In the genomic region with DNA sequence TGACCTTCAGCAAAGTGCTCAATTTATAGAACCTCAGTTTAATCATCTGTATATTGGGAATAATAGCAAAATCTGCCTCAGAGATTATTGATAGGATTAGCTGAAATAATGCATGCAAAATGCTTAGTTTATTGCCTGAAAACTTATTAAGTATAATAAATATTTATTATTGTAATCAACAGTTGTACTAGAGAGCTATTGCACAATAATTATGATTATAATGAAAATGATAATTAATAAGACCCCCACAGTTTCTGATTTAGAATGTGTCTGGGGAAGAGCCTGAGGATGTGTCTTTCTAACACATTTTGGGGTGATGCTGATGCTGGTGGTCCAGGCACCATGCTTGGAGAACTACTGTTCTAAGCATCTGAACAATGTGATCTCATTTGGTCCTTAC, we compare ENCODE assay signal across 11 cellular contexts.
"Had no signal": no experiment of that assay in that cellular context is flagged by ENCODE, and none has a peak within 500 bp of the region (broad histone marks: within the 10 kb centered on the region; RNA-seq: fewer than 3 reads in every experiment).

No MANE protein-coding gene starts in this region.

- H2AFZ ChIP-seq: GM23248, GM23338 had no signal

- H3K4me2 ChIP-seq: GM23338 had no signal

- ATAC-seq: GM23338, HCT116 had no signal

- H3K9ac ChIP-seq: GM23248 had no signal

- FAIRE-seq: H1, H54 had no signal

- H3K9me3 ChIP-seq: HAP-1 had no signal

- H3K4me1 ChIP-seq: HAP-1 had no signal

- DNase-seq: GM23248, GOT3, H7, H9, HCEC 1CT, HFFc6 had no signal

- H3K27ac ChIP-seq: GM23248 had no signal

- H3K4me3 ChIP-seq: GM23248, GM23338, HAP-1 had no signal

- H3K36me3 ChIP-seq: HAP-1 had no signal
